ENCODE assay signal across 8 cellular contexts in genomic region chr13:77184455-77184854, GRCh38.
DNase-seq lines count a peak whose midpoint lies in the region; ATAC-seq and TF ChIP-seq lines count a peak whose summit lies in the region.

No MANE protein-coding gene starts in this region.

- H3K4me1 ChIP-seq in neutrophil (ENCODE audit: control insufficient read depth in 1 of 2, insufficient read depth in 1 of 2, low read depth in 1 of 2, low read length in 1 of 2): peaks cover 4 to 7% of the 10 kb centered on the region in 2 experiments
- H3K4me1 ChIP-seq in right cardiac atrium (ENCODE audit: control insufficient read depth, insufficient read depth, low read length): no peaks in the 10 kb centered on the region

- 80% methylated on average over 2 of the region's 2 CpGs for WGBS in right cardiac atrium

- H3K4me3 ChIP-seq in neutrophil (ENCODE audit: low read depth in 1 of 2, low read length in 1 of 2) (no peak overlapping the region), right cardiac atrium (ENCODE audit: low read length) (no peak overlapping the region), H7 (ENCODE audit: insufficient read depth, low read depth, low read length) (no peak overlapping the region)

- DNase-seq in SK-MEL-5 (ENCODE audit: low read depth, low spot score): peak; percentile 79
- no peak for DNase-seq in right cardiac atrium
- DNase-seq in GM03348 (ENCODE audit: low spot score): no peak
- no peak for DNase-seq in central memory CD4-positive, alpha-beta T cell
- no peak for DNase-seq in H7

- no peaks in the 10 kb centered on the region for H3K9me3 ChIP-seq in neutrophil
- H3K9me3 ChIP-seq in right cardiac atrium (ENCODE audit: control insufficient read depth, low read length): no peaks in the 10 kb centered on the region

- in situ Hi-C loops in SK-MEL-5 (cut with HindIII; ENCODE audit: low pct_unique_long_range_greater_than_20kb, low sequenced_read_pairs): no loop called here

- H3K36me3 ChIP-seq in neutrophil: peaks cover 81% of the 10 kb centered on the region
- peaks cover 3% of the 10 kb centered on the region for H3K36me3 ChIP-seq in H7 (replicated peaks; ENCODE audit: control insufficient read depth, insufficient read depth, low read length)

- no peak for TF ChIP-seq CTCF in neutrophil (IDR thresholded peaks at IDR 0.05)

- H3K27ac ChIP-seq in neutrophil (peak overlapping the region; percentile 45), right cardiac atrium (ENCODE audit: low read length) (no peak overlapping the region)

- H3K27me3 ChIP-seq in neutrophil: no peaks in the 10 kb centered on the region
- H3K27me3 ChIP-seq in right cardiac atrium (ENCODE audit: control insufficient read depth, insufficient read depth): no peaks in the 10 kb centered on the region
- no peaks in the 10 kb centered on the region for H3K27me3 ChIP-seq in H7 (ENCODE audit: control insufficient read depth, insufficient read depth, low read length)

- ATAC-seq in GM19043 (IDR thresholded peaks at IDR 0.05; ENCODE audit: low read depth, unreplicated experiment) (peak; percentile 98), HG02885 (IDR thresholded peaks at IDR 0.05; ENCODE audit: poor library complexity, unreplicated experiment) (peak; percentile 99), right cardiac atrium (no peak)

- intact Hi-C loops in right cardiac atrium (cut with DNase I): loop anchor here in 1 of 4 donors (10.0 kb wide), 1 partner anchor 120 kb away; no protein-coding TSS in a partner anchor

Comparison
In these comparisons a context has a peak if more than half of its experiments do, and no peak if none do; other contexts are left out.
1. ATAC-seq: peak in GM19043 (single experiment) and HG02885 (single experiment); none in right cardiac atrium (0 of 2).